ENCODE assay signal across 8 cellular contexts in the genomic region with DNA sequence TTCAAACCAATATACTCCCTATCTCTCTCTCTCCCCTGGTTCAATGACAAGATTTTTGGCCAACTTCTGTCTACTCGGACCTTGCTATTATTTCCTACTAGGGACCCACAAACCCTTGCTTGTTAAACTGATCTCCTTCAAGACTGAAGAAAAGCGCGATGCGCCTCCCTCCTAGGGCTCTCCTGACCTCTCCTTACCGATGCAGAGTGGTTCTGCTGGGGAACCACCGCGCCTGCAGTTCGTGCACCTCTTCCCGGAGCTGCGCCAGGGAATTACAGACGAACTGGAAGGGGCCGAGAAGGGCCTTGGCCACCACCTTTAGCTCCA. TPM values are rescaled to one million over a fixed set of nuclear protein-coding genes. Genes with fewer than 3 reads are reported as not detected.
DNase-seq lines count a peak whose midpoint lies in the region; ATAC-seq and TF ChIP-seq lines count a peak whose summit lies in the region.
"Not testable (repeated sequence)": the region's sequence is repeated elsewhere in the genome, so short reads cannot be mapped to it uniquely, and the experiment has no call there.

No MANE protein-coding gene starts in this region.

- not testable (repeated sequence) for H3K9me3 Mint-ChIP-seq in activated T-helper 17 cell treated with anti-CD3 and anti-CD28 coated beads, Interleukin-2, amount 50 U/mL, for 72 hours

- H3K27ac Mint-ChIP-seq in activated T-helper 17 cell treated with anti-CD3 and anti-CD28 coated beads, Interleukin-2, amount 50 U/mL, for 72 hours, result peak overlapping the region; percentile 88

- not testable (repeated sequence) for H3K27me3 Mint-ChIP-seq in activated T-helper 17 cell treated with anti-CD3 and anti-CD28 coated beads, Interleukin-2, amount 50 U/mL, for 72 hours

- H3K4me1 ChIP-seq in mononuclear cell (ENCODE audit: insufficient read depth, low read length), result peaks cover 10% of the 10 kb centered on the region
- H3K4me1 ChIP-seq in stomach smooth muscle (ENCODE audit: control insufficient read depth, insufficient read depth, low read length), result not testable (repeated sequence)

- peak; percentile 43 for DNase-seq in EL
- peak; percentile 58 for DNase-seq in NCI-H748 (lab: John Stamatoyannopoulos, UW; ENCODE audit: unreplicated experiment)
- not testable (repeated sequence) for DNase-seq in fibroblast of mammary gland (ENCODE audit: low read depth)

- not testable (repeated sequence) for H3K36me3 Mint-ChIP-seq in activated T-helper 17 cell treated with anti-CD3 and anti-CD28 coated beads, Interleukin-2, amount 50 U/mL, for 72 hours (ENCODE audit: low read depth)

- H3K4me3 Mint-ChIP-seq in activated T-helper 17 cell treated with anti-CD3 and anti-CD28 coated beads, Interleukin-2, amount 50 U/mL, for 72 hours, result peak overlapping the region; percentile 96

- H3K27ac ChIP-seq in stomach smooth muscle (ENCODE audit: low read length), result not testable (repeated sequence)

- H3K9ac ChIP-seq in stomach smooth muscle (ENCODE audit: low read length in 2 of 2), result peak overlapping the region; percentile 59 to 64

- not testable (repeated sequence) for TF ChIP-seq CTCF in fibroblast of mammary gland (conservative IDR thresholded peaks at IDR 0.05; ENCODE audit: control insufficient read depth, insufficient read depth, low read depth, low read length)

- H3K4me1 Mint-ChIP-seq in activated T-helper 17 cell treated with anti-CD3 and anti-CD28 coated beads, Interleukin-2, amount 50 U/mL, for 72 hours, result not testable (repeated sequence)

- H3K27me3 ChIP-seq in mononuclear cell (ENCODE audit: insufficient read depth, low read length); stomach smooth muscle (ENCODE audit: control insufficient read depth in 1 of 2, insufficient read depth in 2 of 2, low read length in 2 of 2): not testable (repeated sequence)

- H3K9me3 ChIP-seq in mononuclear cell (ENCODE audit: low read depth, low read length); stomach smooth muscle (ENCODE audit: control insufficient read depth in 2 of 2, low read length in 2 of 2): not testable (repeated sequence)

- peak overlapping the region; percentile 58 for H3K4me3 ChIP-seq in fibroblast of mammary gland (ENCODE audit: control insufficient read depth, low read depth, low read length)
- peak overlapping the region; percentile 53 for H3K4me3 ChIP-seq in mononuclear cell (ENCODE audit: low read length)
- peak overlapping the region; percentile 73 to 74 for H3K4me3 ChIP-seq in stomach smooth muscle (ENCODE audit: low read length in 2 of 2)

- peak; percentile 59 for ATAC-seq in GM21723 (IDR thresholded peaks at IDR 0.05; ENCODE audit: unreplicated experiment)
- peak; percentile 40 for ATAC-seq in HG03460 (IDR thresholded peaks at IDR 0.05; ENCODE audit: unreplicated experiment)
- ATAC-seq in activated T-helper 17 cell treated with anti-CD3 and anti-CD28 coated beads, Interleukin-2, amount 50 U/mL, for 72 hours (replicated peaks), result peak; percentile 62

- not testable (repeated sequence) for H3K36me3 ChIP-seq in stomach smooth muscle (ENCODE audit: control insufficient read depth in 2 of 2, insufficient read depth in 2 of 2, low read length in 2 of 2)

RNA-seq across cellular contexts. Expression of gene PMPCB, which starts 17.6 kb away (rescaled TPM):
- total RNA-seq in activated T-helper 17 cell treated with anti-CD3 and anti-CD28 coated beads, Interleukin-2, amount 50 U/mL, for 72 hours, result 10 to 100 TPM; 76.6 to 82.0 TPM
- total RNA-seq in mononuclear cell, result 89.6 TPM
